Comparison of ENCODE assay signal across 9 cellular contexts in genomic region chr5:132421442-132421841, GRCh38. TPM values are rescaled to one million over a fixed set of nuclear protein-coding genes. Genes with fewer than 3 reads are reported as not detected.
DNase-seq lines count a peak whose midpoint lies in the region; ATAC-seq and TF ChIP-seq lines count a peak whose summit lies in the region.
"Had no signal": no experiment of that assay in that cellular context is flagged by ENCODE, and none has a peak within 500 bp of the region (broad histone marks: within the 10 kb centered on the region; RNA-seq: fewer than 3 reads in every experiment).

No MANE protein-coding gene starts in this region.

- no peak overlapping the region for H2AFZ ChIP-seq in OCI-LY3 (ENCODE audit: low read depth, low read length)

- DNase-seq in GM12865 (ENCODE audit: low read depth) (peak; percentile 46), spleen (no peak), NCI-H2081 (lab: John Stamatoyannopoulos, UW) (no peak), activated gamma-delta T cell treated with Interleukin-2 at 50 U/mL for 16 hours (no peak)
- DNase-seq in effector memory CD8-positive, alpha-beta T cell = no peak
- DNase-seq: GF-D8, NCI-H2227 treated with DMSO at 0.1 percent for 48 hours had no signal

- H3K27me3 ChIP-seq in OCI-LY3 (ENCODE audit: low read depth, low read length) = no peaks in the 10 kb centered on the region
- no peaks in the 10 kb centered on the region for H3K27me3 ChIP-seq in spleen (replicated peaks in 1 of 7)

- no peaks in the 10 kb centered on the region for H3K79me2 ChIP-seq in OCI-LY3 (ENCODE audit: low read length)

- peak overlapping the region; percentile 43; the same call in 1 of the 2 replicates for H3K9ac ChIP-seq in OCI-LY3 (ENCODE audit: low read length)

- peak overlapping the region; percentile 95 to 96 for H3K27ac Mint-ChIP-seq in effector memory CD8-positive, alpha-beta T cell

- H3K9me3 ChIP-seq in OCI-LY3 (ENCODE audit: insufficient read depth, low read length) (no peaks in the 10 kb centered on the region), spleen (no peaks in the 10 kb centered on the region)

- TF ChIP-seq CTCF in GM12865 (IDR thresholded peaks at IDR 0.05; ENCODE audit: insufficient read depth, low read depth, low read length, missing control alignments) = no peak
- no peak for TF ChIP-seq CTCF in OCI-LY3 (IDR thresholded peaks at IDR 0.05; ENCODE audit: low read depth, low read length)
- TF ChIP-seq CTCF in spleen (IDR thresholded peaks at IDR 0.05 in 8 of 11, conservative IDR thresholded peaks at IDR 0.05 in 3 of 11) = no peak

- peaks cover 90 to 91% of the 10 kb centered on the region in 2 donors for H3K4me1 Mint-ChIP-seq in effector memory CD8-positive, alpha-beta T cell (ENCODE audit: low read depth in 2 of 2)

- H3K27me3 Mint-ChIP-seq in effector memory CD8-positive, alpha-beta T cell = no peaks in the 10 kb centered on the region

- ATAC-seq in effector memory CD8-positive, alpha-beta T cell (replicated peaks) = no peak
- ATAC-seq in GM18907 (IDR thresholded peaks at IDR 0.05; ENCODE audit: unreplicated experiment) = no peak

- peak overlapping the region; percentile 62 for H3K4me2 ChIP-seq in OCI-LY3 (ENCODE audit: low read length)

- H3K27ac ChIP-seq in OCI-LY3 (ENCODE audit: low read length) (peak overlapping the region; percentile 79), spleen (peak overlapping the region; percentile 64 to 99 (median 96))

- H3K4me1 ChIP-seq in OCI-LY3 (ENCODE audit: low read length) (peaks cover 69% of the 10 kb centered on the region), spleen (peaks cover 94 to 100% (median 100%) of the 10 kb centered on the region in 6 donors)

- H3K36me3 ChIP-seq in OCI-LY3 (replicated peaks; ENCODE audit: low read depth, low read length) (no peaks in the 10 kb centered on the region), spleen (peaks cover 0 to 70% (median 0%) of the 10 kb centered on the region in 6 donors)

- intact Hi-C loops in spleen (cut with DNase I; ENCODE audit: low total_unique reads) = no loop called here

- no peak for TF ChIP-seq POLR2A in spleen (IDR thresholded peaks at IDR 0.05)

- H3K4me3 ChIP-seq in GM12865 (ENCODE audit: low read depth, low read length) (peak overlapping the region; percentile 33), OCI-LY3 (ENCODE audit: low read length) (peak overlapping the region; percentile 14; the same call in 1 of the 2 replicates), spleen (peak overlapping the region in 1 of 8 donors; percentile 51)

- no peaks in the 10 kb centered on the region for H4K20me1 ChIP-seq in OCI-LY3 (ENCODE audit: insufficient read depth, low read length)

- no peaks in the 10 kb centered on the region for H3K9me3 Mint-ChIP-seq in effector memory CD8-positive, alpha-beta T cell

- H3K36me3 Mint-ChIP-seq in effector memory CD8-positive, alpha-beta T cell (ENCODE audit: insufficient read depth) = peaks cover 71% of the 10 kb centered on the region

- H3K4me3 Mint-ChIP-seq in effector memory CD8-positive, alpha-beta T cell = peak overlapping the region; percentile 82 to 85

RNA-seq across cellular contexts. Expression of gene SLC22A5, which starts 51.9 kb away (rescaled TPM):
- total RNA-seq in spleen = 1 to 10 TPM; 5.3 to 9.2 (median 7.6) TPM
- polyA plus RNA-seq in spleen = 1 to 10 TPM; 2.4 to 2.9 (median 2.6) TPM
